In the genomic region with DNA sequence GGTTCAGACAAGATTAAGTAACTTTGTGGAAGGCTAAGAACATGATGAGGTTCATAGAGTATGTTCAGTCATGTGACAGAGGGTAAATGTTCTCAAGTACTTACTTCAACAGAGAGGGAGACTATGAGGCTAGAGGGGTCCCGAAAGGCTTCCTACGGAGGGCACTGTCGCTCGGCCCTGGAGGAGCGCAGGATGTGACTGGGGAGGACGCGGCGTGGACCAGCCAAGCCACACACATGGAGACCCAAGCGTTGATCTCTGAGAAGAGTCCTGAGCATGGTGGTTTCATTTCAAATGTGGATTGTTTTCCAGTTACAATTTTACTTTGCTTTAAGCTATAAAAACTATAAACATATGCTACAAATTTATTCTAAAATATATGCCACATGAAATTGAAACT, we compare ENCODE assay signal across 34 cellular contexts.
"Had no signal": no experiment of that assay in that cellular context is flagged by ENCODE, and none has a peak within 500 bp of the region (broad histone marks: within the 10 kb centered on the region; RNA-seq: fewer than 3 reads in every experiment).

No MANE protein-coding gene starts in this region.

- DNase-seq: Karpas-422, Kasumi-1, MM.1S, MV-4-11, NCI-H1048, NCI-H1092, NCI-H1092 treated with DMSO at 0.1 percent for 48 hours, NCI-H1105, NCI-H1105 treated with DMSO at 0.1 percent for 48 hours, NCI-H1417, NCI-H1417 treated with DMSO at 0.1 percent for 48 hours, NCI-H1436, NCI-H1436 treated with DMSO at 0.1 percent for 48 hours, NCI-H146, NCI-H1694, NCI-H1694 treated with DMSO at 0.1 percent for 48 hours, NCI-H187, NCI-H187 treated with DMSO at 0.1 percent for 48 hours, NCI-H1930, NCI-H2029, NCI-H2029 treated with DMSO at 0.1 percent for 48 hours, NCI-H2081, NCI-H2081 treated with DMSO at 0.1 percent for 48 hours, NCI-H2107, NCI-H2171, NCI-H2171 treated with DMSO at 0.1 percent for 48 hours, NCI-H2227 treated with DMSO at 0.1 percent for 48 hours, NCI-H226, NCI-H345, NCI-H446, NCI-H446 treated with DMSO at 0.1 percent for 48 hours, NCI-H510A, NCI-H510A treated with DMSO at 0.1 percent for 48 hours, NCI-H524 had no signal
